In the genomic region with DNA sequence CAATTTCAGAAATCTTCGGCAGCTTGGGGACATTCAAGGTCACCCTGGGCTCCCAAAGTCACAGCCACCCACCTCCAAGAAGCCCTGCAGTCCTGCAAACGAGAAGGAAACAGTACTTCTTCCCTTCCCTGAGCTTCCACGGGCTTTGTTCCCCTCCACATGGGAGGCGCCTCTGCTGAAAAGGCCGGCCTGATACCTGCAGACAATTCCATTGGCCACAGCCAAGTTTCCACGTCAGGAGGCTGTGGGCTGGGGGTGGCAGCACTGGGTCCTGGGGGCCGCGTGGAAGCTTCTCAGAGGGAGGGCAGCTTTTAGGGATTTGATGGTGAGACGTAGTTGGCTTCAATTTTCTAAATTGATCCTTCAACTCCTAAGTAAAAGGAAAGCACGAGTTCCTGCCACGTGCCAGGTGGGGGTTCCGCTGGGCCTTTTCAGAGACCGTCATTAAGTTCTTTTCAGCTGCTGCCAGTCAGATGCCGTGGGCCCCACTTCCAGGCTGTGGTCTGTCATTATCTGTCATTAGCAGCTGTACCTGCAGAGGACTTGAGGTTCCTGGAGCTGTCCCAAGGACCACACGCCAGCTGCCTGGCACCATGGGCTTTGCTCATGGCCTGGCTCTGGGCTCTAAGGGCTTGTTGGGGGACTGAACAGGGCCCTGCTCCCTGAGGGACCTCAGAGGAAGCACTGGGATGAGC, we compare ENCODE assay signal across 1 cellular context.
TF ChIP-seq lines count a peak whose summit lies in the region.

No MANE protein-coding gene starts in this region.

TF ChIP-seq in HepG2, 621 proteins besides CTCF, POLR2A, EP300 and RAD21 (continued from another document):
- TF ChIP-seq ZNF687 (CRISPR knock-in tag; IDR thresholded peaks at IDR 0.05) (peak; percentile 30; the same call in 1 of the 2 replicates), CAMTA2 (CRISPR knock-in tag; IDR thresholded peaks at IDR 0.05; ENCODE audit: borderline replicate concordance) (no peak)
